Comparison of ENCODE assay signal across 8 cellular contexts in genomic region chr17:29682054-29682453, GRCh38. TPM values are rescaled to one million over a fixed set of nuclear protein-coding genes. Genes with fewer than 3 reads are reported as not detected.
DNase-seq lines count a peak whose midpoint lies in the region; ATAC-seq and TF ChIP-seq lines count a peak whose summit lies in the region.

No MANE protein-coding gene starts in this region.

- H3K4me1 Mint-ChIP-seq in CD14-positive monocyte (peaks cover 46% of the 10 kb centered on the region), activated B cell treated with CpG ODN at 0.5 μM for 24 hours (peaks cover 27% of the 10 kb centered on the region)

- H3K27ac Mint-ChIP-seq in CD14-positive monocyte (peak overlapping the region; percentile 85 to 96 (median 91)), activated B cell treated with CpG ODN at 0.5 μM for 24 hours (peak overlapping the region; percentile 81)

- H3K36me3 Mint-ChIP-seq in CD14-positive monocyte (peaks cover 49 to 60% of the 10 kb centered on the region in 2 donors), activated B cell treated with CpG ODN at 0.5 μM for 24 hours (ENCODE audit: low read depth) (peaks cover 57% of the 10 kb centered on the region)

- H3K4me3 ChIP-seq in Jurkat, Clone E6-1 (ENCODE audit: low read length): no peak overlapping the region

- ATAC-seq in activated B cell treated with CpG ODN at 0.5 μM for 24 hours (ENCODE audit: low read depth): peak; percentile 93
- no peak for ATAC-seq in HG03039 (IDR thresholded peaks at IDR 0.05; ENCODE audit: unreplicated experiment)

- intact Hi-C loops in CD14-positive monocyte (cut with micrococcal nuclease) (loop anchor here (5.0 kb wide), 2 partner anchors 40 to 80 kb away; no protein-coding TSS in a partner anchor), activated B cell treated with CpG ODN at 0.5 μM for 24 hours (cut with micrococcal nuclease) (loop anchor here (1.0 to 5.0 kb wide), 6 partner anchors 8 to 97 kb away; no protein-coding TSS in a partner anchor)

- POLR2A ChIA-PET in activated B cell treated with CpG ODN at 0.5 μM for 24 hours (lab: Charles Lee): interaction anchor here (0.6 to 4.0 kb wide), 11 partner anchors 10 to 97 kb away, joined by 3 to 33 read pairs (median 6); no protein-coding TSS in a partner anchor

- peak; percentile 56 for TF ChIP-seq CTCF in CD14-positive monocyte (IDR thresholded peaks at IDR 0.05)
- no peak for TF ChIP-seq CTCF in activated B cell treated with CpG ODN at 0.5 μM for 24 hours (IDR thresholded peaks at IDR 0.05)

- H3K9me3 Mint-ChIP-seq in CD14-positive monocyte: peaks cover 0 to 2% (median 0%) of the 10 kb centered on the region in 7 donors
- no peaks in the 10 kb centered on the region for H3K9me3 Mint-ChIP-seq in activated B cell treated with CpG ODN at 0.5 μM for 24 hours

- CTCF ChIA-PET in activated B cell treated with CpG ODN at 0.5 μM for 24 hours (lab: Charles Lee): interaction anchor here (0.7 to 4.6 kb wide), 16 partner anchors 9 to 249 kb away, joined by 3 to 45 read pairs (median 4); no protein-coding TSS in a partner anchor

- DNase-seq in CD14-positive monocyte (ENCODE audit: low spot score) (no peak), activated B cell treated with CpG ODN at 0.5 μM for 24 hours (no peak), lung microvascular endothelial cell (ENCODE audit: low read depth in 2 of 2) (peak; percentile 24 to 56), C1 segment of cervical spinal cord (lab: John Stamatoyannopoulos, UW) (no peak), NCI-H1105 treated with DMSO at 0.1 percent for 48 hours (lab: John Stamatoyannopoulos, UW) (no peak), A172 (ENCODE audit: low spot score) (no peak)
- peak; percentile 69 for DNase-seq in Jurkat, Clone E6-1 (ENCODE audit: low read depth, low spot score)

- H3K27me3 Mint-ChIP-seq in CD14-positive monocyte (ENCODE audit: low read depth in 3 of 3) (no peaks in the 10 kb centered on the region), activated B cell treated with CpG ODN at 0.5 μM for 24 hours (no peaks in the 10 kb centered on the region)

- peak overlapping the region; percentile 10 to 77 for H3K4me3 Mint-ChIP-seq in CD14-positive monocyte
- H3K4me3 Mint-ChIP-seq in activated B cell treated with CpG ODN at 0.5 μM for 24 hours: peak overlapping the region; percentile 21

RNA-seq across cellular contexts. Expression of gene CORO6, which starts 59.3 kb away (rescaled TPM):
- not detected for polyA plus RNA-seq in CD14-positive monocyte
- 1.7 TPM for polyA plus RNA-seq in Jurkat, Clone E6-1 (2012; ENCODE audit: insufficient read depth, insufficient read length)
- total RNA-seq in activated B cell treated with CpG ODN at 0.5 μM for 24 hours (4.1 and 5.1 TPM in 2 replicates), lung microvascular endothelial cell (0.40 and 0.87 TPM in 2 replicates)
- total RNA-seq in A172 (2014; rRNA removed; shearing (Covaris generic)): 12.2 and 14.8 TPM in 2 replicates

Comparison
In these comparisons a context has a peak if more than half of its experiments do, and no peak if none do; other contexts are left out.
1. DNase-seq: peak in Jurkat, Clone E6-1 (single experiment) and lung microvascular endothelial cell (2 of 2); none in CD14-positive monocyte (single experiment), activated B cell treated with CpG ODN at 0.5 μM for 24 hours (single experiment), C1 segment of cervical spinal cord (0 of 14), NCI-H1105 treated with DMSO at 0.1 percent for 48 hours (single experiment) and A172 (single experiment).